In genomic region chr4:85657143-85657542, GRCh38 we compare ENCODE assay signal across 29 cellular contexts.
DNase-seq lines count a peak whose midpoint lies in the region; ATAC-seq, FAIRE-seq and TF ChIP-seq lines count a peak whose summit lies in the region.
"Had no signal": no experiment of that assay in that cellular context is flagged by ENCODE, and none has a peak within 500 bp of the region (broad histone marks: within the 10 kb centered on the region; RNA-seq: fewer than 3 reads in every experiment).

No MANE protein-coding gene starts in this region.

- H3K27me3 Mint-ChIP-seq in CD14-positive monocyte (ENCODE audit: low read depth in 3 of 3), result no peaks in the 10 kb centered on the region
- H3K27me3 Mint-ChIP-seq: activated CD4-positive, alpha-beta T cell treated with anti-CD3 and anti-CD28 coated beads for 36 hours; activated naive CD8-positive, alpha-beta T cell treated with anti-CD3 and anti-CD28 coated beads for 36 hours; effector memory CD8-positive, alpha-beta T cell; type B pancreatic cell had no signal

- H3K4me2 ChIP-seq in GM12878 (ENCODE audit: control insufficient read depth, insufficient read depth), result peak overlapping the region; percentile 38; the same call in 1 of the 2 replicates
- H3K4me2 ChIP-seq: BLaER1 had no signal

- peaks cover 40% of the 10 kb centered on the region for H3K4me1 Mint-ChIP-seq in CD14-positive monocyte
- H3K4me1 Mint-ChIP-seq: activated CD4-positive, alpha-beta T cell treated with anti-CD3 and anti-CD28 coated beads for 36 hours; activated naive CD8-positive, alpha-beta T cell treated with anti-CD3 and anti-CD28 coated beads for 36 hours had no signal

- CTCF ChIA-PET in GM12878 (lab: Yijun Ruan, JAX), result no interaction called here

- H3K79me2 ChIP-seq in GM12878 (ENCODE audit: control insufficient read depth, insufficient read depth, low read length), result no peaks in the 10 kb centered on the region

- H3K9me3 ChIP-seq in GM12878 (replicated peaks; ENCODE audit: control insufficient read depth, insufficient read depth, low read length) (no peaks in the 10 kb centered on the region), neutrophil (no peaks in the 10 kb centered on the region), esophagus muscularis mucosa (no peaks in the 10 kb centered on the region)
- H3K9me3 ChIP-seq: BLaER1, Caco-2 had no signal

- H3K4me1 ChIP-seq in GM12878 (ENCODE audit: control insufficient read depth, insufficient read depth, low read length) (peaks cover 27% of the 10 kb centered on the region), neutrophil (ENCODE audit: control insufficient read depth in 1 of 2, insufficient read depth in 1 of 2, low read depth in 1 of 2, low read length in 1 of 2) (peaks cover 41 to 48% of the 10 kb centered on the region in 2 experiments), esophagus muscularis mucosa (peaks cover 0 to 7% (median 3%) of the 10 kb centered on the region in 4 donors)
- H3K4me1 ChIP-seq: BLaER1, Caco-2 had no signal

- POLR2A ChIA-PET in GM12878 (lab: Charles Lee), result no interaction called here

- peaks cover 0 to 2% (median 0%) of the 10 kb centered on the region in 7 donors for H3K9me3 Mint-ChIP-seq in CD14-positive monocyte
- H3K9me3 Mint-ChIP-seq: activated naive CD8-positive, alpha-beta T cell treated with anti-CD3 and anti-CD28 coated beads for 36 hours; HFFc6; type B pancreatic cell had no signal

- TF ChIP-seq EP300 in GM12878 (IDR thresholded peaks at IDR 0.05; ENCODE audit: borderline replicate concordance in 1 of 2, control insufficient read depth in 1 of 2, low read depth in 2 of 2, low read length in 2 of 2) (no peak), esophagus muscularis mucosa (IDR thresholded peaks at IDR 0.05) (no peak)

- TF ChIP-seq POLR2A in GM12878 (IDR thresholded peaks at IDR 0.05; ENCODE audit: low read depth, low read length), result no peak
- TF ChIP-seq POLR2A in esophagus muscularis mucosa (IDR thresholded peaks at IDR 0.05; ENCODE audit: low read depth), result no peak

- no peak overlapping the region for H3K9ac ChIP-seq in GM12878 (ENCODE audit: control insufficient read depth, insufficient read depth, low read length)
- H3K9ac ChIP-seq: BLaER1, GM23248 had no signal

- intact Hi-C loops in CD14-positive monocyte (cut with micrococcal nuclease), result no loop called here
- intact Hi-C loops in GM12878 (cut with micrococcal nuclease; ENCODE audit: unreplicated experiment), result loop anchor here (5.0 kb wide), 1 partner anchor 90 kb away; no protein-coding TSS in a partner anchor
- intact Hi-C loops in esophagus muscularis mucosa (cut with DNase I), result no loop called here

- peak overlapping the region; percentile 70 to 93 (median 89) for H3K27ac Mint-ChIP-seq in CD14-positive monocyte
- H3K27ac Mint-ChIP-seq: activated CD4-positive, alpha-beta T cell treated with anti-CD3 and anti-CD28 coated beads for 36 hours; activated CD8-positive, alpha-beta T cell treated with anti-CD3 and anti-CD28 coated beads, Interleukin-2, amount 10 ng/mL, durations not matched to agents 7 days and 5 days; activated naive CD8-positive, alpha-beta T cell treated with anti-CD3 and anti-CD28 coated beads for 36 hours; effector memory CD8-positive, alpha-beta T cell; HFFc6; type B pancreatic cell had no signal

- DNase-seq in CD14-positive monocyte (ENCODE audit: low spot score), result no peak
- peak; percentile 67 for DNase-seq in NOMO-1 treated with DMSO at 0.1 percent for 48 hours (lab: John Stamatoyannopoulos, UW; ENCODE audit: unreplicated experiment)
- no peak for DNase-seq in GM12878 (ENCODE audit: low read depth, low spot score)
- DNase-seq in esophagus muscularis mucosa (ENCODE audit: extremely low spot score), result no peak
- DNase-seq in activated naive CD4-positive, alpha-beta T cell treated with Interleukin-2 at 50 U/mL for 16 hours, result no peak
- no peak for DNase-seq in SHP77 treated with DMSO at 0.1 percent for 48 hours (lab: John Stamatoyannopoulos, UW)
- DNase-seq: activated CD4-positive, alpha-beta T cell treated with anti-CD3 and anti-CD28 coated beads for 36 hours; activated CD8-positive, alpha-beta T cell treated with anti-CD3 and anti-CD28 coated beads, Interleukin-2, amount 10 ng/mL, durations not matched to agents 7 days and 5 days; activated naive CD8-positive, alpha-beta T cell treated with anti-CD3 and anti-CD28 coated beads for 36 hours; aorta; Caco-2; effector memory CD8-positive, alpha-beta T cell; erythroblast; GDM1; GM23248; HFFc6; NCI-H1105; NCI-H187 treated with DMSO at 0.1 percent for 48 hours; NCI-H524; occipital lobe; stimulated activated CD4-positive, alpha-beta T cell treated with anti-CD3 and anti-CD28 coated beads, Interleukin-1b, Interleukin-23, amount 100 ng/mL, for 48 hours; substantia nigra; T-helper 2 cell had no signal

- H3K4me3 ChIP-seq in GM12878, result no peak overlapping the region
- no peak overlapping the region for H3K4me3 ChIP-seq in neutrophil (ENCODE audit: low read depth in 1 of 2, low read length in 1 of 2)
- H3K4me3 ChIP-seq in esophagus muscularis mucosa, result no peak overlapping the region
- H3K4me3 ChIP-seq: BLaER1, cardiac muscle cell, coronary artery, GM23248 had no signal

- BruUV-seq in GM12878 (replicated peaks; lab: Mats Ljungman, UMichigan), result no TSS peak

- ATAC-seq in GM12878, result no peak
- ATAC-seq in HG03521 (IDR thresholded peaks at IDR 0.05; ENCODE audit: unreplicated experiment), result no peak
- ATAC-seq: activated CD4-positive, alpha-beta T cell treated with anti-CD3 and anti-CD28 coated beads for 36 hours; activated CD8-positive, alpha-beta T cell treated with anti-CD3 and anti-CD28 coated beads, Interleukin-2, amount 10 ng/mL, durations not matched to agents 7 days and 5 days; effector memory CD8-positive, alpha-beta T cell had no signal

- no peak overlapping the region for H3K27ac ChIP-seq in GM12878 (ENCODE audit: control insufficient read depth, insufficient read depth)
- H3K27ac ChIP-seq in neutrophil, result peak overlapping the region; percentile 70
- peak overlapping the region in 2 of 4 donors; percentile 22 to 36 for H3K27ac ChIP-seq in esophagus muscularis mucosa (replicated peaks in 1 of 4)
- H3K27ac ChIP-seq: BLaER1, cardiac muscle cell, GM23248 had no signal

- no peak for TF ChIP-seq RAD21 in GM12878 (IDR thresholded peaks at IDR 0.05; ENCODE audit: insufficient read depth, low read depth, low read length)

- no peak overlapping the region for H2AFZ ChIP-seq in GM12878 (ENCODE audit: control insufficient read depth, low read depth, low read length)
- H2AFZ ChIP-seq: GM23248 had no signal

- H3K27me3 ChIP-seq in GM12878 (replicated peaks in 1 of 2; ENCODE audit: control insufficient read depth in 2 of 2, insufficient read depth in 2 of 2, low read length in 1 of 2), result no peaks in the 10 kb centered on the region
- no peaks in the 10 kb centered on the region for H3K27me3 ChIP-seq in neutrophil
- no peaks in the 10 kb centered on the region for H3K27me3 ChIP-seq in esophagus muscularis mucosa
- H3K27me3 ChIP-seq: BLaER1, cardiac muscle cell had no signal

- H3K36me3 ChIP-seq in GM12878 (ENCODE audit: control insufficient read depth in 2 of 2, insufficient read depth in 2 of 2, low read length in 1 of 2) (no peaks in the 10 kb centered on the region), neutrophil (no peaks in the 10 kb centered on the region), esophagus muscularis mucosa (no peaks in the 10 kb centered on the region)
- H3K36me3 ChIP-seq: BLaER1, cardiac muscle cell had no signal

- peak; percentile 52 for FAIRE-seq in GM12878 (lab: Jason Lieb, UNC)

- H3K4me3 Mint-ChIP-seq in CD14-positive monocyte, result no peak overlapping the region
- H3K4me3 Mint-ChIP-seq: activated CD4-positive, alpha-beta T cell treated with anti-CD3 and anti-CD28 coated beads for 36 hours; activated CD8-positive, alpha-beta T cell treated with anti-CD3 and anti-CD28 coated beads, Interleukin-2, amount 10 ng/mL, durations not matched to agents 7 days and 5 days; activated naive CD8-positive, alpha-beta T cell treated with anti-CD3 and anti-CD28 coated beads for 36 hours; effector memory CD8-positive, alpha-beta T cell; HFFc6; type B pancreatic cell had no signal

- in situ Hi-C loops in GM12878 (cut with MboI), result no loop called here

- peaks cover 4 to 5% of the 10 kb centered on the region in 2 donors for H3K36me3 Mint-ChIP-seq in CD14-positive monocyte
- H3K36me3 Mint-ChIP-seq: activated naive CD8-positive, alpha-beta T cell treated with anti-CD3 and anti-CD28 coated beads for 36 hours; type B pancreatic cell had no signal

- SMC1A ChIA-PET in GM12878 (lab: Charles Lee; ENCODE audit: uncharacterized antibody, unreplicated experiment), result interaction anchor here (0.7 to 3.6 kb wide), 6 partner anchors 9 to 239 kb away, joined by 3 to 13 read pairs (median 4); no protein-coding TSS in a partner anchor

- no peaks in the 10 kb centered on the region for H4K20me1 ChIP-seq in GM12878 (ENCODE audit: control insufficient read depth, insufficient read depth)
- H4K20me1 ChIP-seq: BLaER1 had no signal

- TF ChIP-seq CTCF in CD14-positive monocyte (IDR thresholded peaks at IDR 0.05) (no peak), GM12878 (IDR thresholded peaks at IDR 0.05 in 2 of 3, conservative IDR thresholded peaks at IDR 0.05 in 1 of 3; ENCODE audit: control insufficient read depth in 2 of 3, extremely low read depth in 1 of 3, insufficient read depth in 1 of 3, low read depth in 3 of 3, low read length in 3 of 3) (no peak), neutrophil (IDR thresholded peaks at IDR 0.05) (no peak), esophagus muscularis mucosa (IDR thresholded peaks at IDR 0.05) (no peak)

- RAD21 ChIA-PET in GM12878 (lab: Charles Lee; ENCODE audit: unreplicated experiment), result no interaction called here

TF ChIP-seq in GM12878, 131 proteins besides CTCF, POLR2A, EP300 and RAD21 (continues in another document):
- no peak for TF ChIP-seq SMAD1 (IDR thresholded peaks at IDR 0.05; ENCODE audit: low read depth, partially characterized antibody)
- TF ChIP-seq NRF1 (conservative IDR thresholded peaks at IDR 0.05; ENCODE audit: low read depth, low read length), result no peak
